Comparison of ENCODE assay signal across 20 cellular contexts in genomic region chr4:8837181-8837811, GRCh38. TPM values are rescaled to one million over a fixed set of nuclear protein-coding genes. Genes with fewer than 3 reads are reported as not detected.
DNase-seq lines count a peak whose midpoint lies in the region; ATAC-seq, FAIRE-seq and TF ChIP-seq lines count a peak whose summit lies in the region.
"Had no signal": no experiment of that assay in that cellular context is flagged by ENCODE, and none has a peak within 500 bp of the region (broad histone marks: within the 10 kb centered on the region; RNA-seq: fewer than 3 reads in every experiment).

No MANE protein-coding gene starts in this region.

- no peaks in the 10 kb centered on the region for H3K4me1 Mint-ChIP-seq in osteocyte (ENCODE audit: unreplicated experiment)
- H3K4me1 Mint-ChIP-seq: activated CD4-positive, alpha-beta T cell treated with anti-CD3 and anti-CD28 coated beads for 36 hours; CD8-positive, alpha-beta memory T cell; stimulated activated naive CD8-positive, alpha-beta T cell treated with anti-CD3 and anti-CD28 coated beads, Interleukin-15, amount 100 ng/mL, for 72 hours had no signal

- intact Hi-C loops in right lobe of liver (cut with DNase I) = no loop called here
- intact Hi-C loops in HepG2 (cut with micrococcal nuclease; ENCODE audit: unreplicated experiment) = no loop called here

- no TSS peak for BruUV-seq in HepG2 (replicated peaks; lab: Mats Ljungman, UMichigan)

- H3K36me3 ChIP-seq in right lobe of liver (no peaks in the 10 kb centered on the region), HepG2 (replicated peaks in 1 of 2; ENCODE audit: control insufficient read depth in 1 of 2, insufficient read depth in 2 of 2, low read length in 2 of 2) (no peaks in the 10 kb centered on the region), ectodermal cell (ENCODE audit: control insufficient read depth, insufficient read depth, low read length) (no peaks in the 10 kb centered on the region)
- H3K36me3 ChIP-seq: MG63 had no signal

- H3K79me2 ChIP-seq in HepG2 (ENCODE audit: insufficient read depth, low read length) = no peaks in the 10 kb centered on the region

- no peak overlapping the region for H3K27ac ChIP-seq in right lobe of liver
- no peak overlapping the region for H3K27ac ChIP-seq in HepG2 (ENCODE audit: extremely low read length, insufficient read depth, low read length)
- peak overlapping the region; percentile 46 for H3K27ac ChIP-seq in ectodermal cell (ENCODE audit: insufficient read depth, low read depth, low read length, poor library complexity, severe bottlenecking)

- H3K9me3 ChIP-seq in right lobe of liver = no peaks in the 10 kb centered on the region
- no peaks in the 10 kb centered on the region; the same call in 1 of the 2 replicates for H3K9me3 ChIP-seq in HepG2 (ENCODE audit: low read length)
- no peaks in the 10 kb centered on the region for H3K9me3 ChIP-seq in ectodermal cell (ENCODE audit: control insufficient read depth, low read length)
- H3K9me3 ChIP-seq: MG63 had no signal

- no peaks in the 10 kb centered on the region for H3K9me3 Mint-ChIP-seq in osteocyte (ENCODE audit: unreplicated experiment)
- H3K9me3 Mint-ChIP-seq: activated naive CD4-positive, alpha-beta T cell treated with anti-CD3 and anti-CD28 coated beads, Interleukin-2, amount 50 U/mL, for 72 hours; stimulated activated naive CD8-positive, alpha-beta T cell treated with anti-CD3 and anti-CD28 coated beads, Interleukin-15, amount 100 ng/mL, for 72 hours had no signal

- ATAC-seq in right lobe of liver (no peak), HepG2 (no peak), GM18502 (IDR thresholded peaks at IDR 0.05; ENCODE audit: poor library complexity, unreplicated experiment) (no peak)
- ATAC-seq: activated CD4-positive, alpha-beta T cell treated with anti-CD3 and anti-CD28 coated beads for 36 hours; activated naive CD4-positive, alpha-beta T cell treated with anti-CD3 and anti-CD28 coated beads, Interleukin-2, amount 50 U/mL, for 72 hours; esophagus mucosa; stimulated activated naive CD8-positive, alpha-beta T cell treated with anti-CD3 and anti-CD28 coated beads, Interleukin-15, amount 100 ng/mL, for 72 hours had no signal

- no peak for TF ChIP-seq EP300 in HepG2 (IDR thresholded peaks at IDR 0.05; ENCODE audit: low read depth in 2 of 2, low read length in 2 of 2)
- TF ChIP-seq EP300 in HepG2 (CRISPR knock-in tag; IDR thresholded peaks at IDR 0.05; ENCODE audit: borderline replicate concordance) = no peak

- CTCF ChIA-PET in HepG2 (lab: Yijun Ruan, JAX; ENCODE audit: low intra/inter-chr PET ratio, low total read pairs) = no interaction called here

- 36% methylated on average over 15 of the region's 19 CpGs for WGBS in right lobe of liver (ENCODE audit: insufficient coverage, low coverage, low lambda C conversion rate, missing lambda C conversion rate)
- 19% methylated on average over 10 of the region's 19 CpGs for WGBS in HepG2 (ENCODE audit: low lambda C conversion rate)
- WGBS in ectodermal cell, 2 experiments = 29 to 35% methylated on average over 19 of the region's 19 CpGs

- H3K4me3 Mint-ChIP-seq in osteocyte (ENCODE audit: unreplicated experiment) = no peak overlapping the region
- H3K4me3 Mint-ChIP-seq: activated CD4-positive, alpha-beta T cell treated with anti-CD3 and anti-CD28 coated beads for 36 hours; CD8-positive, alpha-beta memory T cell; stimulated activated naive CD8-positive, alpha-beta T cell treated with anti-CD3 and anti-CD28 coated beads, Interleukin-15, amount 100 ng/mL, for 72 hours had no signal

- in situ Hi-C loops in HepG2 (cut with HindIII; ENCODE audit: extremely low pct_ligation_motif_present, low pct_unique_long_range_greater_than_20kb) = no loop called here

- no peak overlapping the region for H3K4me3 ChIP-seq in right lobe of liver
- no peak overlapping the region for H3K4me3 ChIP-seq in HepG2 (replicated peaks in 1 of 3; ENCODE audit: insufficient read depth in 1 of 3, low read depth in 2 of 3, low read length in 3 of 3)
- no peak overlapping the region for H3K4me3 ChIP-seq in ectodermal cell (ENCODE audit: insufficient read depth, low read depth, low read length)
- H3K4me3 ChIP-seq: MG63 had no signal

- TF ChIP-seq RAD21 in HepG2 (CRISPR knock-in tag; IDR thresholded peaks at IDR 0.05) = no peak

- TF ChIP-seq CTCF in right lobe of liver (IDR thresholded peaks at IDR 0.05) = no peak
- no peak for TF ChIP-seq CTCF in HepG2 (CRISPR knock-in tag; IDR thresholded peaks at IDR 0.05)
- no peak for TF ChIP-seq CTCF in osteocyte (IDR thresholded peaks at IDR 0.05)

- H3K4me2 ChIP-seq in HepG2 (ENCODE audit: low read depth, low read length) = no peak overlapping the region

- no peak for FAIRE-seq in HepG2 (lab: Jason Lieb, UNC)

- H3K4me1 ChIP-seq in right lobe of liver (no peaks in the 10 kb centered on the region), HepG2 (ENCODE audit: insufficient read depth, low read length) (no peaks in the 10 kb centered on the region), ectodermal cell (ENCODE audit: control insufficient read depth, insufficient read depth, low read length) (peaks cover 16% of the 10 kb centered on the region)

- POLR2A ChIA-PET in HepG2 (lab: Yijun Ruan, JAX) = no interaction called here

- peaks cover 5% of the 10 kb centered on the region for H3K27me3 Mint-ChIP-seq in osteocyte (ENCODE audit: unreplicated experiment)
- H3K27me3 Mint-ChIP-seq: activated CD4-positive, alpha-beta T cell treated with anti-CD3 and anti-CD28 coated beads for 36 hours; stimulated activated naive CD8-positive, alpha-beta T cell treated with anti-CD3 and anti-CD28 coated beads, Interleukin-15, amount 100 ng/mL, for 72 hours had no signal

- no peak overlapping the region for H3K9ac ChIP-seq in HepG2 (ENCODE audit: insufficient read depth, low read depth, low read length)

- DNase-seq in right lobe of liver = peak in 2 of 3 donors; percentile 9 to 37
- no peak for DNase-seq in HepG2 (ENCODE audit: low spot score)
- peak; percentile 59 for DNase-seq in osteocyte (ENCODE audit: extremely low spot score, unreplicated experiment)
- no peak for DNase-seq in activated CD4-positive, alpha-beta T cell treated with anti-CD3 and anti-CD28 coated beads for 1 hour
- DNase-seq in AML-193 (lab: John Stamatoyannopoulos, UW) = no peak
- no peak for DNase-seq in cerebellar nuclear complex (lab: John Stamatoyannopoulos, UW)
- DNase-seq: activated CD4-positive, alpha-beta T cell treated with anti-CD3 and anti-CD28 coated beads for 36 hours; mesenchymal stem cell; MG63; NCI-H187; NCI-H446; SHP77 treated with DMSO at 0.1 percent for 48 hours had no signal

- no peak for TF ChIP-seq POLR2A in right lobe of liver (IDR thresholded peaks at IDR 0.05)
- TF ChIP-seq POLR2A in HepG2 (IDR thresholded peaks at IDR 0.05; ENCODE audit: insufficient read depth in 1 of 2, low read depth in 2 of 2, low read length in 2 of 2) = no peak

- no peak overlapping the region for H3K27ac Mint-ChIP-seq in osteocyte (ENCODE audit: unreplicated experiment)
- H3K27ac Mint-ChIP-seq: activated CD4-positive, alpha-beta T cell treated with anti-CD3 and anti-CD28 coated beads for 36 hours; activated naive CD4-positive, alpha-beta T cell treated with anti-CD3 and anti-CD28 coated beads, Interleukin-2, amount 50 U/mL, for 72 hours; CD8-positive, alpha-beta memory T cell; stimulated activated naive CD8-positive, alpha-beta T cell treated with anti-CD3 and anti-CD28 coated beads, Interleukin-15, amount 100 ng/mL, for 72 hours had no signal

- H3K36me3 Mint-ChIP-seq in osteocyte (ENCODE audit: unreplicated experiment) = no peaks in the 10 kb centered on the region
- H3K36me3 Mint-ChIP-seq: activated naive CD4-positive, alpha-beta T cell treated with anti-CD3 and anti-CD28 coated beads, Interleukin-2, amount 50 U/mL, for 72 hours; CD8-positive, alpha-beta memory T cell had no signal

- no peak overlapping the region for H2AFZ ChIP-seq in HepG2 (ENCODE audit: low read length)

- H4K20me1 ChIP-seq in HepG2 (ENCODE audit: insufficient read depth, low read length) = no peaks in the 10 kb centered on the region

- H3K27me3 ChIP-seq in right lobe of liver = no peaks in the 10 kb centered on the region
- peaks cover 8 to 46% of the 10 kb centered on the region in 2 experiments; a peak in 4 of 5 replicates for H3K27me3 ChIP-seq in HepG2 (ENCODE audit: control insufficient read depth in 1 of 2, insufficient read depth in 2 of 2, low read length in 2 of 2)
- H3K27me3 ChIP-seq in ectodermal cell (ENCODE audit: control insufficient read depth, insufficient read depth, low read length, poor library complexity, severe bottlenecking) = peaks cover 42% of the 10 kb centered on the region
- H3K27me3 ChIP-seq: MG63 had no signal

TF ChIP-seq in HepG2, 621 proteins besides CTCF, POLR2A, EP300 and RAD21 (continues in another document):
- no peak for TF ChIP-seq SP1 (IDR thresholded peaks at IDR 0.05)
- no peak for TF ChIP-seq SP1 (CRISPR knock-in tag; IDR thresholded peaks at IDR 0.05)

RNA-seq across cellular contexts. Expression of gene HMX1, which starts 34.3 kb away (rescaled TPM):
- not detected for total RNA-seq in right lobe of liver
- total RNA-seq in HepG2 (2016; rRNA removed; fragmentation: Illumina TruSeq; extraction: Trizol) = not detected in 2 replicates
- total RNA-seq in HepG2 (2016; cell fraction: cytosol; rRNA removed; fragmentation: Illumina TruSeq; extraction: Trizol; ENCODE audit: low read depth) = not detected in 2 replicates
- total RNA-seq in HepG2 (2016; cell fraction: insoluble cytoplasmic fraction; rRNA removed; fragmentation: Illumina TruSeq; extraction: Trizol) = not detected in 2 replicates
- total RNA-seq in HepG2 (2016; cell fraction: membrane; rRNA removed; fragmentation: Illumina TruSeq; extraction: Trizol) = not detected in 2 replicates
- not detected in 2 replicates for total RNA-seq in HepG2 (2016; cell fraction: nucleus; rRNA removed; fragmentation: Illumina TruSeq; extraction: Trizol)
- polyA plus RNA-seq in HepG2 (2011; rRNA removed) = not detected in 2 replicates
- polyA plus RNA-seq in HepG2 (2011; cell fraction: cytosol; rRNA removed) = not detected in 2 replicates
- not detected in 2 replicates for polyA plus RNA-seq in HepG2 (2011; cell fraction: nucleus; rRNA removed)
- not detected in 2 replicates for polyA plus RNA-seq in HepG2 (2012)
- not detected in 2 replicates for polyA plus RNA-seq in HepG2 (2016; cell fraction: cytosol; fragmentation: Illumina TruSeq; extraction: Trizol; ENCODE audit: low read depth)
- not detected in 2 replicates for polyA plus RNA-seq in HepG2 (2016; cell fraction: insoluble cytoplasmic fraction; fragmentation: Illumina TruSeq; extraction: Trizol; ENCODE audit: low read depth)
- polyA plus RNA-seq in HepG2 (2016; cell fraction: membrane; fragmentation: Illumina TruSeq; extraction: Trizol; ENCODE audit: low read depth) = not detected in 2 replicates
- not detected in 2 replicates for polyA plus RNA-seq in HepG2 (2016; cell fraction: nucleus; fragmentation: Illumina TruSeq; extraction: Trizol; ENCODE audit: insufficient read depth, low read depth)
- polyA minus RNA-seq in HepG2 (2011; rRNA and poly(A)+ RNA removed; ENCODE audit: low replicate concordance) = not detected in 2 replicates
- not detected in 2 replicates for polyA minus RNA-seq in HepG2 (2011; cell fraction: cytosol; rRNA and poly(A)+ RNA removed)
- polyA minus RNA-seq in HepG2 (2011; cell fraction: nucleus; rRNA and poly(A)+ RNA removed) = not detected in 2 replicates
- polyA plus RNA-seq in ectodermal cell (2013, experiment 1 of 4) = not detected
- polyA plus RNA-seq in ectodermal cell (2013, experiment 2 of 4) = not detected
- not detected for polyA plus RNA-seq in ectodermal cell (2013, experiment 3 of 4)
- polyA plus RNA-seq in ectodermal cell (2013, experiment 4 of 4) = not detected
- total RNA-seq in osteocyte = 3.2 and 3.5 TPM in 2 replicates
- total RNA-seq: activated CD4-positive, alpha-beta T cell treated with anti-CD3 and anti-CD28 coated beads for 36 hours; activated naive CD4-positive, alpha-beta T cell treated with anti-CD3 and anti-CD28 coated beads, Interleukin-2, amount 50 U/mL, for 72 hours; CD8-positive, alpha-beta memory T cell; dermis microvascular lymphatic vessel endothelial cell; esophagus mucosa; renal cortical epithelial cell had no signal
- polyA plus RNA-seq: CD8-positive, alpha-beta memory T cell had no signal

Comparison
In these comparisons a context has a peak if more than half of its experiments do, and no peak if none do; other contexts are left out.
1. DNase-seq: peak in right lobe of liver (2 of 3) and osteocyte (single experiment); none in HepG2 (single experiment), activated CD4-positive, alpha-beta T cell treated with anti-CD3 and anti-CD28 coated beads for 1 hour (single experiment), AML-193 (0 of 2) and cerebellar nuclear complex (0 of 2).